16 cellular contexts compared by ENCODE assay signal in the genomic region with DNA sequence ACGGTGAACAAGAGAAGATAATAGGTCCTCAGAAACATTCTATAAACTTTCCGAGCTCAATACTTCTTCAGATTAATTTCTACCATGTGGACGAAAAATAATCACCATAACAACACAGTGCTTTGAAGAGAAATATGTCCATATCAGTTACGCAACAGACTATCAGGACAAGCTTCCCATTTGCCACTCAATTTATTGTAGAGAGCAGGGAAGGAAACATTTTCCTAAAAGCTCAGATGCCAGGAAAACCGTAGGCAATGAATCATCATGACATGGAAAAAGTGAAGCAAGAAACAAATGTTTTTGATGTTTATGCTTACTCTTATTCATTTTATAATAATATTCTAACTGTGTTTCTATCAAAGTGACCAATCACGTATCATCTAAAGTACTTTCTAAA.
DNase-seq lines count a peak whose midpoint lies in the region; ATAC-seq and TF ChIP-seq lines count a peak whose summit lies in the region.
"Had no signal": no experiment of that assay in that cellular context is flagged by ENCODE, and none has a peak within 500 bp of the region (broad histone marks: within the 10 kb centered on the region; RNA-seq: fewer than 3 reads in every experiment).

No MANE protein-coding gene starts in this region.

- no peaks in the 10 kb centered on the region for H4K20me1 ChIP-seq in PC-9 (ENCODE audit: insufficient read depth)

- H3K4me1 ChIP-seq in right atrium auricular region (peaks cover 0 to 6% of the 10 kb centered on the region in 2 donors), right cardiac atrium (ENCODE audit: control insufficient read depth, insufficient read depth, low read length) (no peaks in the 10 kb centered on the region), upper lobe of right lung (no peaks in the 10 kb centered on the region), PC-9 (replicated peaks; ENCODE audit: insufficient read depth) (no peaks in the 10 kb centered on the region)
- H3K4me1 ChIP-seq: spleen had no signal

- H3K27ac ChIP-seq in right atrium auricular region, result peak overlapping the region in 1 of 2 donors; percentile 32
- H3K27ac ChIP-seq in right cardiac atrium (ENCODE audit: low read length), result no peak overlapping the region
- peak overlapping the region; percentile 72 for H3K27ac ChIP-seq in upper lobe of right lung
- no peak overlapping the region for H3K27ac ChIP-seq in PC-9
- H3K27ac ChIP-seq: hepatocyte, spleen, thoracic aorta had no signal

- ATAC-seq in Right ventricle myocardium inferior (peak; percentile 61), right cardiac atrium (peak; percentile 77), upper lobe of right lung (no peak)

- DNase-seq in Right ventricle myocardium inferior (ENCODE audit: missing footprints) (no peak), right atrium auricular region (ENCODE audit: low spot score) (no peak), cardiac fibroblast (ENCODE audit: low read depth in 2 of 2) (peak; percentile 76 to 96), right cardiac atrium (no peak), upper lobe of right lung (no peak), PC-9 (no peak), KG1 (lab: John Stamatoyannopoulos, UW) (no peak), NCI-H2227 (lab: John Stamatoyannopoulos, UW; ENCODE audit: unreplicated experiment) (no peak)
- DNase-seq: activated CD4-positive, alpha-beta T cell treated with anti-CD3 and anti-CD28 coated beads, Interleukin-2, amount 10 ng/mL, durations not matched to agents 7 days and 5 days; endodermal cell; NCI-H1694; NCI-H526; spleen; T-helper 2 cell had no signal

- H3K9me3 ChIP-seq in right atrium auricular region (no peaks in the 10 kb centered on the region), right cardiac atrium (ENCODE audit: control insufficient read depth, low read length) (no peaks in the 10 kb centered on the region), upper lobe of right lung (no peaks in the 10 kb centered on the region), PC-9 (ENCODE audit: insufficient read depth, low read depth) (no peaks in the 10 kb centered on the region)
- H3K9me3 ChIP-seq: thoracic aorta had no signal

- no peaks in the 10 kb centered on the region for H3K27me3 ChIP-seq in right atrium auricular region
- no peaks in the 10 kb centered on the region for H3K27me3 ChIP-seq in right cardiac atrium (ENCODE audit: control insufficient read depth, insufficient read depth)
- no peaks in the 10 kb centered on the region for H3K27me3 ChIP-seq in upper lobe of right lung
- no peaks in the 10 kb centered on the region for H3K27me3 ChIP-seq in PC-9 (ENCODE audit: insufficient read depth, low read depth)
- H3K27me3 ChIP-seq: hepatocyte had no signal

- H3F3A ChIP-seq in PC-9 (ENCODE audit: insufficient read depth, low read depth), result no peaks in the 10 kb centered on the region

- no peaks in the 10 kb centered on the region for H3K36me3 ChIP-seq in right atrium auricular region
- no peaks in the 10 kb centered on the region for H3K36me3 ChIP-seq in upper lobe of right lung
- H3K36me3 ChIP-seq in PC-9 (ENCODE audit: low read depth), result no peaks in the 10 kb centered on the region
- H3K36me3 ChIP-seq: spleen, thoracic aorta had no signal

- CTCF ChIA-PET in PC-9 (lab: Charles Lee), result no interaction called here

- H3K4me2 ChIP-seq in PC-9, result no peak overlapping the region
- H3K4me2 ChIP-seq: hepatocyte had no signal

- POLR2A ChIA-PET in PC-9 (lab: Charles Lee; ENCODE audit: unreplicated experiment), result no interaction called here

- WGBS in right cardiac atrium, result 48% methylated on average over 6 of the region's 6 CpGs

- H3K4me3 ChIP-seq in right atrium auricular region, result no peak overlapping the region
- H3K4me3 ChIP-seq in cardiac fibroblast (replicated peaks in 1 of 2; ENCODE audit: low read depth in 2 of 2, low read length in 2 of 2), result no peak overlapping the region
- H3K4me3 ChIP-seq in right cardiac atrium (ENCODE audit: low read length), result no peak overlapping the region
- no peak overlapping the region for H3K4me3 ChIP-seq in upper lobe of right lung
- H3K4me3 ChIP-seq in PC-9, result no peak overlapping the region
- H3K4me3 ChIP-seq: hepatocyte, spleen, thoracic aorta had no signal

- no peaks in the 10 kb centered on the region for H3K9me2 ChIP-seq in PC-9 (ENCODE audit: insufficient read depth)

- H2AFZ ChIP-seq in PC-9, result no peak overlapping the region
- H2AFZ ChIP-seq: hepatocyte had no signal

- TF ChIP-seq CTCF in right atrium auricular region (IDR thresholded peaks at IDR 0.05) (no peak), cardiac fibroblast (IDR thresholded peaks at IDR 0.05; ENCODE audit: low read depth, low read length) (no peak), upper lobe of right lung (IDR thresholded peaks at IDR 0.05) (no peak), PC-9 (conservative IDR thresholded peaks at IDR 0.05) (no peak)

- BruUV-seq in PC-9 (replicated peaks; lab: Mats Ljungman, UMichigan), result no TSS peak

- intact Hi-C loops in Right ventricle myocardium inferior (cut with DNase I) (no loop called here), right cardiac atrium (cut with DNase I) (no loop called here), upper lobe of right lung (cut with DNase I) (no loop called here), PC-9 (cut with micrococcal nuclease; ENCODE audit: unreplicated experiment) (no loop called here)

- H3K79me2 ChIP-seq in PC-9 (ENCODE audit: low read depth), result no peaks in the 10 kb centered on the region
- H3K79me2 ChIP-seq: hepatocyte had no signal

Comparison
In these comparisons a context has a peak if more than half of its experiments do, and no peak if none do; other contexts are left out.
1. DNase-seq: peak in cardiac fibroblast (2 of 2); none in Right ventricle myocardium inferior (single experiment), right atrium auricular region (single experiment), right cardiac atrium (0 of 3), upper lobe of right lung (single experiment), PC-9 (0 of 2), KG1 (single experiment) and NCI-H2227 (single experiment).